8 cellular contexts compared by ENCODE assay signal in the genomic region with DNA sequence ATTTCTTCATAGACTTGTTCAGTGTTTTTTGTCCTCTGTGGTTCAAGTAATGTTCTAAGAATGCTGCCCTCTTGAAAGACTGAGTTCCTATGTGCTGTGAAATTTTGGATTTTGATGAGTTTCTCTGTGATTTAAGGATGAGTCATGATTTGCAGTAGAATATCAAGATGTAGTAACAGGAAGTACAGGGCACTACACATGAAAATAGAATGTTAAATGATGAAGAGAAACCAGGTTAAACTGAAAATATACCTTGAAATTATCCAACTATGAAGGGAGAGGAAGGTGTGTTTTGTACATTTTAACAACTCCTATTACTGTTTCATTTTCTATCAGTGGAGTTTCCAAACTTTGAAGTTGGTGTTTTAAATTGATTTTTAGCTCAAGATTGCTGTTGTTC.
A peak's percentile ranks its signal among the peaks of the same experiment; 100 is the strongest.
DNase-seq lines count a peak whose midpoint lies in the region; ATAC-seq and TF ChIP-seq lines count a peak whose summit lies in the region.

No MANE protein-coding gene starts in this region.

- peak overlapping the region in 12 of 21 experiments; percentile 12 to 100 (median 80) for H3K27ac ChIP-seq in skin epidermis

- no peak for TF ChIP-seq CTCF in GM12865 (IDR thresholded peaks at IDR 0.05; ENCODE audit: insufficient read depth, low read depth, low read length, missing control alignments)
- TF ChIP-seq CTCF in choroid plexus epithelial cell (conservative IDR thresholded peaks at IDR 0.05; ENCODE audit: low read depth, low read length) = no peak

- ATAC-seq in HG03342 (IDR thresholded peaks at IDR 0.05; ENCODE audit: unreplicated experiment) (no peak), HG02678 (IDR thresholded peaks at IDR 0.05; ENCODE audit: unreplicated experiment) (no peak)

- DNase-seq in GM12865 (ENCODE audit: low read depth) (peak; percentile 40), OCI-M1 (lab: John Stamatoyannopoulos, UW) (peak; percentile 31), choroid plexus epithelial cell (ENCODE audit: low read depth) (peak; percentile 94), NCI-H510A (lab: John Stamatoyannopoulos, UW) (no peak), COR-L47 (lab: John Stamatoyannopoulos, UW) (no peak)

- no peak overlapping the region for H3K4me3 ChIP-seq in GM12865 (ENCODE audit: low read depth, low read length)
- H3K4me3 ChIP-seq in choroid plexus epithelial cell (ENCODE audit: low read depth, low read length) = no peak overlapping the region
- no peak overlapping the region for H3K4me3 ChIP-seq in skin epidermis

Comparison
In these comparisons a context has a peak if more than half of its experiments do, and no peak if none do; other contexts are left out.
1. DNase-seq: peak in GM12865 (single experiment), OCI-M1 (single experiment) and choroid plexus epithelial cell (single experiment); none in NCI-H510A (single experiment) and COR-L47 (single experiment).